Comparison of ENCODE assay signal across 25 cellular contexts in genomic region chr1:71223949-71224348, GRCh38.
DNase-seq lines count a peak whose midpoint lies in the region; FAIRE-seq and TF ChIP-seq lines count a peak whose summit lies in the region.
"Had no signal": no experiment of that assay in that cellular context is flagged by ENCODE, and none has a peak within 500 bp of the region (broad histone marks: within the 10 kb centered on the region; RNA-seq: fewer than 3 reads in every experiment).

No MANE protein-coding gene starts in this region.

- no peaks in the 10 kb centered on the region for H3K9me2 ChIP-seq in GM23248 (ENCODE audit: insufficient read depth)

- in situ Hi-C loops in GM23248 (cut with MboI), result no loop called here

- H2AFZ ChIP-seq in GM23248, result no peak overlapping the region

- H3K9me3 ChIP-seq in GM23248 (ENCODE audit: low read depth), result no peaks in the 10 kb centered on the region
- H3K9me3 ChIP-seq: SJCRH30 had no signal

- H3K27me3 ChIP-seq in GM23248 (replicated peaks; ENCODE audit: insufficient read depth), result no peaks in the 10 kb centered on the region

- no peaks in the 10 kb centered on the region for H3K79me2 ChIP-seq in GM23248 (ENCODE audit: insufficient read depth)

- H3K27ac ChIP-seq in GM23248, result no peak overlapping the region
- H3K27ac ChIP-seq: HL-60, KMS-11, SJCRH30 had no signal

- H3K9ac ChIP-seq in GM23248, result no peak overlapping the region
- H3K9ac ChIP-seq: KMS-11 had no signal

- H3F3A ChIP-seq in GM23248 (ENCODE audit: insufficient read depth), result no peaks in the 10 kb centered on the region

- TF ChIP-seq CTCF in fibroblast of mammary gland (conservative IDR thresholded peaks at IDR 0.05; ENCODE audit: control insufficient read depth, insufficient read depth, low read depth, low read length), result no peak

- H3K36me3 ChIP-seq in GM23248 (ENCODE audit: low read depth), result no peaks in the 10 kb centered on the region
- H3K36me3 ChIP-seq: SJCRH30 had no signal

- H3K4me3 ChIP-seq in fibroblast of mammary gland (ENCODE audit: control insufficient read depth, low read depth, low read length), result no peak overlapping the region
- H3K4me3 ChIP-seq in GM23248, result no peak overlapping the region
- H3K4me3 ChIP-seq: SJCRH30 had no signal

- 17% methylated on average over 3 of the region's 3 CpGs for WGBS in GM23248 (ENCODE audit: low coverage in 1 of 2, low lambda C conversion rate in 2 of 2, missing lambda C conversion rate in 2 of 2), 2 experiments

- no peak for FAIRE-seq in HTR-8/SVneo (lab: Jason Lieb, UNC)
- FAIRE-seq: G401.6, GM12892, RCC 7860 had no signal

- H3K4me1 ChIP-seq in GM23248 (ENCODE audit: insufficient read depth), result no peaks in the 10 kb centered on the region
- H3K4me1 ChIP-seq: SJCRH30 had no signal

- no peaks in the 10 kb centered on the region for H4K20me1 ChIP-seq in GM23248 (ENCODE audit: insufficient read depth)

- DNase-seq in Ammon's horn (ENCODE audit: low spot score) (peak; percentile 21), NCI-H2171 (lab: John Stamatoyannopoulos, UW) (peak; percentile 37), fibroblast of mammary gland (ENCODE audit: low read depth) (peak; percentile 8), superior temporal gyrus (ENCODE audit: extremely low spot score) (peak; percentile 49), GM23248 (no peak), HTR-8/SVneo (ENCODE audit: insufficient read length, low spot score) (no peak)
- no peak for DNase-seq in activated naive CD4-positive, alpha-beta T cell treated with Interleukin-2 at 50 U/mL for 16 hours
- no peak for DNase-seq in activated CD8-positive, alpha-beta memory T cell treated with anti-CD3 and anti-CD28 coated beads, Interleukin-2, amount 50 U/mL, for 4 hours
- DNase-seq: 8988T; C1 segment of cervical spinal cord; CD8-positive, alpha-beta T cell; H9; HFFc6; IMR-90; NCI-H1105; NCI-H146; NCI-H2081; NCI-H510A treated with DMSO at 0.1 percent for 48 hours; NCI-H82; SJCRH30 had no signal

- no peak overlapping the region for H3K4me2 ChIP-seq in GM23248 (ENCODE audit: unreplicated experiment)
- H3K4me2 ChIP-seq: KMS-11 had no signal

Comparison
In these comparisons a context has a peak if more than half of its experiments do, and no peak if none do; other contexts are left out.
1. DNase-seq: peak in Ammon's horn (single experiment), NCI-H2171 (single experiment), fibroblast of mammary gland (single experiment) and superior temporal gyrus (single experiment); none in GM23248 (single experiment), HTR-8/SVneo (single experiment), activated naive CD4-positive, alpha-beta T cell treated with Interleukin-2 at 50 U/mL for 16 hours (single experiment) and activated CD8-positive, alpha-beta memory T cell treated with anti-CD3 and anti-CD28 coated beads, Interleukin-2, amount 50 U/mL, for 4 hours (single experiment).